9 cellular contexts compared by ENCODE assay signal in the genomic region with DNA sequence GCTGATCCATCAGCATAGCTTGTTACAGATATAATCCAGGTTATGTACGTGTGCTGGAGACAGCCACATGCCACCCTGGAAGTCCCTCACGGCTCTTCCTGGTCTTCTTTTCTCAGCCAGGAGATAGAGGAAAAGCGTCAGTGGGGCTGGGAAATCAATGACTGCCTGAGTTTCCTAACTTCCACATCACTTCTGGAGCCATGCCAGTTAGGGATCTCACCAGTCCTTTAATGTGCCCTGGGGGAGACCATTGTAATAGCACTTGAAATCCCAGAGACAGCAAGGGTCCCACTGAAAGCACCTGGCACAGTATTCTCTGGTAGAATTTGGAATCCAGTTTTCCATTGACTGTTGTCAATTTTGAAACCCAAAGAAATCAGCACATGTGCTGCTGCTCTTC. TPM values are rescaled to one million over a fixed set of nuclear protein-coding genes. Genes with fewer than 3 reads are reported as not detected.
DNase-seq lines count a peak whose midpoint lies in the region; ATAC-seq and TF ChIP-seq lines count a peak whose summit lies in the region.
"Had no signal": no experiment of that assay in that cellular context is flagged by ENCODE, and none has a peak within 500 bp of the region (broad histone marks: within the 10 kb centered on the region; RNA-seq: fewer than 3 reads in every experiment).

No MANE protein-coding gene starts in this region.

- DNase-seq in heart right ventricle (peak in 1 of 2 donors; percentile 30), cardiac septum (ENCODE audit: low spot score) (no peak), NCI-H345 (lab: John Stamatoyannopoulos, UW) (peak; percentile 69), fibroblast of mammary gland (ENCODE audit: low read depth) (peak; percentile 35), upper lobe of left lung (no peak), NCI-H526 treated with DMSO at 0.1 percent for 48 hours (lab: John Stamatoyannopoulos, UW) (no peak), NCI-H226 (no peak)
- DNase-seq: posterior cingulate gyrus had no signal

- 35 to 41% methylated on average over 3 of the region's 3 CpGs for WGBS in heart right ventricle, 2 donors
- 43 to 65% methylated on average over 3 of the region's 3 CpGs for WGBS in upper lobe of left lung, 2 donors

- no peak for TF ChIP-seq EP300 in upper lobe of left lung (IDR thresholded peaks at IDR 0.05)

- no peak overlapping the region for H3K4me3 ChIP-seq in heart right ventricle
- H3K4me3 ChIP-seq in fibroblast of mammary gland (ENCODE audit: control insufficient read depth, low read depth, low read length): no peak overlapping the region
- no peak overlapping the region for H3K4me3 ChIP-seq in upper lobe of left lung

- H3K27ac ChIP-seq in heart right ventricle (peak overlapping the region in 6 of 10 donors; percentile 28 to 97 (median 90)), upper lobe of left lung (peak overlapping the region in 3 of 4 donors; percentile 93 to 97 (median 93))

- no peak for TF ChIP-seq POLR2A in upper lobe of left lung (IDR thresholded peaks at IDR 0.05)

- peaks cover 0 to 58% (median 42%) of the 10 kb centered on the region in 7 donors for H3K27me3 ChIP-seq in heart right ventricle
- H3K27me3 ChIP-seq in upper lobe of left lung: no peaks in the 10 kb centered on the region

- H3K36me3 ChIP-seq in heart right ventricle (no peaks in the 10 kb centered on the region), upper lobe of left lung (no peaks in the 10 kb centered on the region)

- no peaks in the 10 kb centered on the region for H3K9me3 ChIP-seq in heart right ventricle
- no peaks in the 10 kb centered on the region for H3K9me3 ChIP-seq in upper lobe of left lung

- H3K4me1 ChIP-seq in heart right ventricle: peaks cover 0 to 46% (median 11%) of the 10 kb centered on the region in 9 donors
- peaks cover 6 to 20% (median 10%) of the 10 kb centered on the region in 4 donors for H3K4me1 ChIP-seq in upper lobe of left lung

- intact Hi-C loops in heart right ventricle (cut with DNase I) (loop anchor here in 1 of 10 donors (2.0 kb wide), 1 partner anchor 28 kb away; no protein-coding TSS in a partner anchor), cardiac septum (cut with DNase I) (no loop called here)

- peak in 1 of 9 donors; percentile 12 for TF ChIP-seq CTCF in heart right ventricle (IDR thresholded peaks at IDR 0.05)
- TF ChIP-seq CTCF in fibroblast of mammary gland (conservative IDR thresholded peaks at IDR 0.05; ENCODE audit: control insufficient read depth, insufficient read depth, low read depth, low read length): no peak
- no peak for TF ChIP-seq CTCF in upper lobe of left lung (IDR thresholded peaks at IDR 0.05)

- ATAC-seq in heart right ventricle (no peak), upper lobe of left lung (ENCODE audit: low FRiP score in 2 of 2) (no peak), HG03342 (IDR thresholded peaks at IDR 0.05; ENCODE audit: unreplicated experiment) (no peak)

RNA-seq across cellular contexts. Expression of gene ANXA2R, which starts 29.2 kb away (rescaled TPM):
- total RNA-seq in heart right ventricle (1 to 10 TPM in 4 of 10 donors, under 1 TPM in 6; 0.42 to 1.8 (median 0.87) TPM), cardiac septum (1.2 TPM), upper lobe of left lung (10 to 100 TPM in 1 of 6 donors, 1 to 10 TPM in 5; 2.0 to 25.1 (median 4.3) TPM)
- 1 to 10 TPM; 2.4 to 3.4 TPM for polyA plus RNA-seq in heart right ventricle

Comparison
In these comparisons a context has a peak if more than half of its experiments do, and no peak if none do; other contexts are left out.
1. DNase-seq: peak in NCI-H345 (single experiment) and fibroblast of mammary gland (single experiment); none in cardiac septum (single experiment), upper lobe of left lung (0 of 2), NCI-H526 treated with DMSO at 0.1 percent for 48 hours (single experiment) and NCI-H226 (single experiment).